8 cellular contexts compared by ENCODE assay signal in the genomic region with DNA sequence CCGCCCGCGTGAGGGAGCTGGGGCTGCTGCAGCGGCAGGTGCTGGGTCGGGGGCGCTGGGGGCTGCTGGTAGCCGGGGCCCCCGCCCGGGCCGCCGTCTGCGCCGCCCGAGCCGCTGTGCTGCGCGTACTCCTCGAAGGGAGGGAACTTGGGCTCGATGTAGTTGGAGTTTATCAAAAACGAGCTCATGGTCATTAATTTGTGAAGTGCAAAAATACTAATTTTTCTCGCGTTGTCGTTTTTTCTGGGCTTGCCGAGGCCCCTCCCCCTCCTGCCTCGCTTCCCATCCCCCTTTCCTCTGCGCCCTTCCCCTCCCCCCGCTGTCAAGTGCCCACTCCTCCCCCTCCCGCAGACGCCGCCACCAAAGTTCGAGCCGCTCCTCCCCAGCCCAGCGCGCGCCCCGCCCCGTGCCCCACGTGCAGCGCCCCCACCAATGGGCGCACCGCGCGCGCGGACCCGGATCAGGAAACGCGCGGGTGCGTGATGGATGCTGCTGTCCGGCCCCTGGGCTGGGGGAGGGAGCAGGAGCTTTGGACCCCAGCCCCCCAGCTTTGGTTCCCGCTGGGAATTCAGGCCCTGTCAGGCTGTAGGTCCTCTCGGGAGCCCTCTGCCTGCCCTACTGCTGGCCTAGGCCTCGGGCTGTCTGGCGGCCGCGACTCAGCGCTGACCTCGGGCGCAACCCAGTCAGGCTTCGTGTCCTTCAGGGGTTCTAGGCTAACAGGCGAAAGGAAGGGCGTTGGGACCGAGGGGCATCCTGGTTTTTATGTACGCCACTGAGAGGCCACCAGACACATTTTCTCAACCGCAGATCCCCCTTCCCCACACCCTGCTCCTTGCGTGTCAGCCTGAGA. TPM values are rescaled to one million over a fixed set of nuclear protein-coding genes. Genes with fewer than 3 reads are reported as not detected.
DNase-seq lines count a peak whose midpoint lies in the region; ATAC-seq and TF ChIP-seq lines count a peak whose summit lies in the region.

A gene (minus strand): TSS at position 218 of the 850 bp plus-strand sequence. CDS start 24 bp downstream, at position 194.

- 1 to 6% methylated on average over 65 to 67 of the region's 67 CpGs for WGBS in heart right ventricle, 2 donors

- DNase-seq in AG04449 (ENCODE audit: low read depth, low spot score) (no peak), HFF-Myc (ENCODE audit: extremely low read depth, low read depth) (no peak), SK-N-MC (ENCODE audit: low read depth, low spot score) (no peak), heart right ventricle (peak; percentile 61 to 63), uterus (peak; percentile 90 to 92), GM19238 (ENCODE audit: insufficient read length, low spot score) (no peak)
- DNase-seq in activated naive CD4-positive, alpha-beta T cell treated with anti-CD3 and anti-CD28 coated beads, Interleukin-2, amount 50 U/mL, for 16 hours: peak; percentile 83

- TF ChIP-seq CTCF in AG04449 (IDR thresholded peaks at IDR 0.05; ENCODE audit: insufficient read depth, low read length, missing control alignments): no peak
- no peak for TF ChIP-seq CTCF in HFF-Myc (IDR thresholded peaks at IDR 0.05; ENCODE audit: low read depth, low read length, missing control alignments)
- TF ChIP-seq CTCF in heart right ventricle (IDR thresholded peaks at IDR 0.05): no peak
- TF ChIP-seq CTCF in uterus (IDR thresholded peaks at IDR 0.05): no peak

- TF ChIP-seq POLR2A in uterus (IDR thresholded peaks at IDR 0.05): peak; percentile 37 to 60

- H3K4me1 ChIP-seq in heart right ventricle (peaks cover 0 to 14% (median 0%) of the 10 kb centered on the region in 9 donors), rectal smooth muscle tissue (ENCODE audit: control insufficient read depth, insufficient read depth, low read length) (peaks cover 53% of the 10 kb centered on the region), uterus (peaks cover 0 to 3% of the 10 kb centered on the region in 2 donors)

- H3K9ac ChIP-seq in SK-N-MC (ENCODE audit: insufficient read length) (peak within 1 kb of the TSS; percentile 66), rectal smooth muscle tissue (ENCODE audit: low read length) (peak within 1 kb of the TSS; percentile 78)

- POLR2A ChIA-PET in AG04449 (lab: Yijun Ruan, JAX): interaction anchor here (1.3 to 1.6 kb wide), 2 partner anchors 20 to 34 kb away, joined by 5 to 6 read pairs; no protein-coding TSS in a partner anchor

- intact Hi-C loops in heart right ventricle (cut with DNase I) (loop anchor here in 1 of 10 donors (5.0 kb wide), 1 partner anchor 33 kb away; a partner anchor contains a TSS), uterus (cut with DNase I; ENCODE audit: low total_unique reads) (no loop called here)

- H3K9me3 ChIP-seq in SK-N-MC (ENCODE audit: low read depth, low read length) (no peaks in the 10 kb centered on the region), heart right ventricle (no peaks in the 10 kb centered on the region), uterus (no peaks in the 10 kb centered on the region)

- CTCF ChIA-PET in AG04449 (lab: Yijun Ruan, JAX): interaction anchor here (0.8 to 3.4 kb wide), 14 partner anchors 9 to 1238 kb away, joined by 3 to 32 read pairs (median 4); a partner anchor contains a TSS

- peaks cover 45 to 100% (median 99%) of the 10 kb centered on the region in 7 donors for H3K27me3 ChIP-seq in heart right ventricle
- no peaks in the 10 kb centered on the region for H3K27me3 ChIP-seq in rectal smooth muscle tissue (ENCODE audit: control insufficient read depth, insufficient read depth, low read length)
- H3K27me3 ChIP-seq in uterus: no peaks in the 10 kb centered on the region

- H3K27ac ChIP-seq in SK-N-MC (no peak within 1 kb of the TSS), heart right ventricle (peak within 1 kb of the TSS in 7 of 10 donors; percentile 28 to 88 (median 70)), rectal smooth muscle tissue (ENCODE audit: low read depth, low read length) (peak within 1 kb of the TSS; percentile 85), uterus (peak within 1 kb of the TSS; percentile 82)

- H3K36me3 ChIP-seq in SK-N-MC (ENCODE audit: insufficient read depth, low read length): no peaks in the 10 kb centered on the region
- H3K36me3 ChIP-seq in heart right ventricle: no peaks in the 10 kb centered on the region
- H3K36me3 ChIP-seq in rectal smooth muscle tissue (ENCODE audit: control insufficient read depth, insufficient read depth, low read length): no peaks in the 10 kb centered on the region
- H3K36me3 ChIP-seq in uterus: no peaks in the 10 kb centered on the region

- H3K4me3 ChIP-seq in AG04449 (ENCODE audit: low read depth, low read length) (peak within 1 kb of the TSS; percentile 68), HFF-Myc (replicated peaks; ENCODE audit: low read depth, low read length) (peak within 1 kb of the TSS; percentile 42), SK-N-MC (peak within 1 kb of the TSS; percentile 87), heart right ventricle (peak within 1 kb of the TSS; percentile 17 to 58 (median 48)), rectal smooth muscle tissue (ENCODE audit: low read length) (peak within 1 kb of the TSS; percentile 89), uterus (peak within 1 kb of the TSS; percentile 62 to 64)

- ATAC-seq in heart right ventricle: peak; percentile 62 to 94 (median 87)

RNA-seq across cellular contexts. Expression of the gene that starts here (rescaled TPM):
- 1 to 10 TPM in 1 of 10 donors, under 1 TPM in 5, not detected in 4; 0.20 to 1.1 (median 0.48) TPM for total RNA-seq in heart right ventricle
- 1 to 10 TPM in 1 of 2 donors, under 1 TPM in 1; 0.59 to 1.2 TPM for polyA plus RNA-seq in heart right ventricle
- 1 to 10 TPM in 1 of 4 donors, under 1 TPM in 2, not detected in 1; 0.14 to 7.7 (median 0.26) TPM for total RNA-seq in uterus

Comparison
In these comparisons a context has a peak if more than half of its experiments do, and no peak if none do; other contexts are left out.
1. DNase-seq: peak in activated naive CD4-positive, alpha-beta T cell treated with anti-CD3 and anti-CD28 coated beads, Interleukin-2, amount 50 U/mL, for 16 hours (single experiment), heart right ventricle (2 of 2) and uterus (2 of 2); none in AG04449 (single experiment), HFF-Myc (single experiment), SK-N-MC (single experiment) and GM19238 (single experiment).
2. Peak in every context shown above with its lines, with median percentiles within 50 percentile points of each other: H3K4me3 ChIP-seq.